8 cellular contexts compared by ENCODE assay signal in genomic region chr5:10250804-10251276, GRCh38. TPM values are rescaled to one million over a fixed set of nuclear protein-coding genes. Genes with fewer than 3 reads are reported as not detected.
A peak's percentile ranks its signal among the peaks of the same experiment; 100 is the strongest.
DNase-seq lines count a peak whose midpoint lies in the region; ATAC-seq, FAIRE-seq and TF ChIP-seq lines count a peak whose summit lies in the region.

No MANE protein-coding gene starts in this region.

- peak; percentile 61 for DNase-seq in NB4 (ENCODE audit: low read depth)
- DNase-seq in GM12878 (ENCODE audit: low read depth, low spot score): no peak
- DNase-seq in lower leg skin (ENCODE audit: low spot score in 2 of 2): no peak
- DNase-seq in upper lobe of left lung: no peak

- intact Hi-C loops in GM12878 (cut with micrococcal nuclease; ENCODE audit: unreplicated experiment) (loop anchor here (5.0 kb wide), 1 partner anchor 511 kb away; the partner anchor contains the start of gene DAP), lower leg skin (cut with DNase I; ENCODE audit: low total_unique reads) (no loop called here)

- TF ChIP-seq RAD21 in GM12878 (IDR thresholded peaks at IDR 0.05; ENCODE audit: insufficient read depth, low read depth, low read length): no peak

- H3K36me3 ChIP-seq in BLaER1 treated with 17β-estradiol and CSF1 and Interleukin-3, amounts not matched to agents 10 nM and 100 nM: peaks cover 33 to 52% (median 46%) of the 10 kb centered on the region in 11 experiments
- H3K36me3 ChIP-seq in GM12878 (ENCODE audit: control insufficient read depth in 2 of 2, insufficient read depth in 2 of 2, low read length in 1 of 2): peaks cover 3 to 18% of the 10 kb centered on the region in 2 experiments
- peaks cover under 1 to 15% (median 10%) of the 10 kb centered on the region in 4 donors for H3K36me3 ChIP-seq in upper lobe of left lung

- peak overlapping the region; percentile 89 to 98 (median 94) for H3K4me3 ChIP-seq in BLaER1 treated with 17β-estradiol and CSF1 and Interleukin-3, amounts not matched to agents 10 nM and 100 nM
- peak overlapping the region; percentile 98 for H3K4me3 ChIP-seq in NB4 (ENCODE audit: low read depth, low read length)
- H3K4me3 ChIP-seq in GM12878: peak overlapping the region; percentile 99
- H3K4me3 ChIP-seq in lower leg skin (ENCODE audit: low read depth, poor library complexity, severe bottlenecking): peak overlapping the region; percentile 79
- peak overlapping the region; percentile 88 to 100 (median 94) for H3K4me3 ChIP-seq in upper lobe of left lung

- no peak for TF ChIP-seq EP300 in GM12878 (IDR thresholded peaks at IDR 0.05; ENCODE audit: borderline replicate concordance in 1 of 2, control insufficient read depth in 1 of 2, low read depth in 2 of 2, low read length in 2 of 2)
- no peak for TF ChIP-seq EP300 in upper lobe of left lung (IDR thresholded peaks at IDR 0.05)

- peak overlapping the region; percentile 93 to 100 (median 99) for H3K27ac ChIP-seq in BLaER1 treated with 17β-estradiol and CSF1 and Interleukin-3, amounts not matched to agents 10 nM and 100 nM
- H3K27ac ChIP-seq in GM12878 (ENCODE audit: control insufficient read depth, insufficient read depth) (peak overlapping the region; percentile 97), upper lobe of left lung (peak overlapping the region; percentile 89 to 98 (median 91))

- under 1% methylated on average over 21 of the region's 21 CpGs for WGBS in GM12878 (ENCODE audit: insufficient coverage, insufficient replicate concordance, low lambda C conversion rate, missing lambda C conversion rate)
- 1% methylated on average over 21 of the region's 21 CpGs for WGBS in lower leg skin, 2 donors
- WGBS in upper lobe of left lung, 2 donors: 0 to 1% methylated on average over 21 of the region's 21 CpGs

- peak overlapping the region; percentile 92 to 100 (median 97) for H3K9ac ChIP-seq in BLaER1 treated with 17β-estradiol and CSF1 and Interleukin-3, amounts not matched to agents 10 nM and 100 nM
- H3K9ac ChIP-seq in GM12878 (ENCODE audit: control insufficient read depth, insufficient read depth, low read length): peak overlapping the region; percentile 85

- FAIRE-seq in GM12878 (lab: Jason Lieb, UNC): no peak

- BruUV-seq in GM12878 (replicated peaks; lab: Mats Ljungman, UMichigan): no TSS peak

- peaks cover 0 to 4% (median 0%) of the 10 kb centered on the region in 11 experiments; a peak in 3 of 22 replicates for H3K9me3 ChIP-seq in BLaER1 treated with 17β-estradiol and CSF1 and Interleukin-3, amounts not matched to agents 10 nM and 100 nM (replicated peaks in 1 of 11)
- H3K9me3 ChIP-seq in GM12878 (replicated peaks; ENCODE audit: control insufficient read depth, insufficient read depth, low read length) (no peaks in the 10 kb centered on the region), upper lobe of left lung (no peaks in the 10 kb centered on the region)

- in situ Hi-C loops in GM12878 (cut with MboI): no loop called here

- H3K27me3 ChIP-seq in BLaER1 treated with 17β-estradiol and CSF1 and Interleukin-3, amounts not matched to agents 10 nM and 100 nM: no peaks in the 10 kb centered on the region
- H3K27me3 ChIP-seq in GM12878 (replicated peaks in 1 of 2; ENCODE audit: control insufficient read depth in 2 of 2, insufficient read depth in 2 of 2, low read length in 1 of 2) (no peaks in the 10 kb centered on the region), upper lobe of left lung (no peaks in the 10 kb centered on the region)

- peak overlapping the region; percentile 99 for H2AFZ ChIP-seq in GM12878 (ENCODE audit: control insufficient read depth, low read depth, low read length)

- RAD21 ChIA-PET in GM12878 (lab: Charles Lee; ENCODE audit: unreplicated experiment): no interaction called here

- peaks cover 37 to 44% (median 39%) of the 10 kb centered on the region in 10 experiments for H3K4me1 ChIP-seq in BLaER1 treated with 17β-estradiol and CSF1 and Interleukin-3, amounts not matched to agents 10 nM and 100 nM
- H3K4me1 ChIP-seq in GM12878 (ENCODE audit: control insufficient read depth, insufficient read depth, low read length): peaks cover 7% of the 10 kb centered on the region; the same call in 1 of the 2 replicates
- H3K4me1 ChIP-seq in upper lobe of left lung: peaks cover 20 to 42% (median 26%) of the 10 kb centered on the region in 4 donors

- POLR2A ChIA-PET in GM12878 (lab: Charles Lee): interaction anchor here (0.6 to 1.5 kb wide), 4 partner anchors 14 to 104 kb away, joined by 3 to 7 read pairs (median 4); no protein-coding TSS in a partner anchor

- ATAC-seq in GM21423 (IDR thresholded peaks at IDR 0.05; ENCODE audit: unreplicated experiment) (peak; percentile 15), GM12878 (peak; percentile 40), upper lobe of left lung (ENCODE audit: low FRiP score in 2 of 2) (no peak), HG02884 (IDR thresholded peaks at IDR 0.05; ENCODE audit: unreplicated experiment) (no peak), GM21390 (IDR thresholded peaks at IDR 0.05; ENCODE audit: unreplicated experiment) (no peak)

- no peak for TF ChIP-seq POLR2A in NB4 (IDR thresholded peaks at IDR 0.05; ENCODE audit: extremely low read depth, insufficient read length)
- no peak for TF ChIP-seq POLR2A in GM12878 (IDR thresholded peaks at IDR 0.05; ENCODE audit: low read depth, low read length)
- no peak for TF ChIP-seq POLR2A in lower leg skin (IDR thresholded peaks at IDR 0.05)
- TF ChIP-seq POLR2A in upper lobe of left lung (IDR thresholded peaks at IDR 0.05): no peak

- SMC1A ChIA-PET in GM12878 (lab: Charles Lee; ENCODE audit: uncharacterized antibody, unreplicated experiment): interaction anchor here (0.9 to 1.9 kb wide), 4 partner anchors 12 to 107 kb away, joined by 3 to 5 read pairs (median 4); partner anchors contain the start of gene MARCHF6

- H4K20me1 ChIP-seq in BLaER1 treated with 17β-estradiol and CSF1 and Interleukin-3, amounts not matched to agents 10 nM and 100 nM: peaks cover 47 to 52% (median 49%) of the 10 kb centered on the region in 11 experiments
- peaks cover 6% of the 10 kb centered on the region for H4K20me1 ChIP-seq in GM12878 (ENCODE audit: control insufficient read depth, insufficient read depth)

- no peak for TF ChIP-seq CTCF in NB4 (IDR thresholded peaks at IDR 0.05; ENCODE audit: low read depth, low read length)
- TF ChIP-seq CTCF in GM12878 (IDR thresholded peaks at IDR 0.05 in 2 of 3, conservative IDR thresholded peaks at IDR 0.05 in 1 of 3; ENCODE audit: control insufficient read depth in 2 of 3, extremely low read depth in 1 of 3, insufficient read depth in 1 of 3, low read depth in 3 of 3, low read length in 3 of 3): no peak
- TF ChIP-seq CTCF in lower leg skin (IDR thresholded peaks at IDR 0.05): no peak
- TF ChIP-seq CTCF in upper lobe of left lung (IDR thresholded peaks at IDR 0.05): no peak

- peaks cover 79% of the 10 kb centered on the region for H3K79me2 ChIP-seq in GM12878 (ENCODE audit: control insufficient read depth, insufficient read depth, low read length)

- CTCF ChIA-PET in GM12878 (lab: Yijun Ruan, JAX): interaction anchor here (1.0 to 1.3 kb wide), 3 partner anchors 33 to 170 kb away, joined by 3 to 6 read pairs (median 5); no protein-coding TSS in a partner anchor

- H3K4me2 ChIP-seq in BLaER1 treated with 17β-estradiol and CSF1 and Interleukin-3, amounts not matched to agents 10 nM and 100 nM: peak overlapping the region; percentile 83 to 95 (median 93)
- peak overlapping the region; percentile 76 for H3K4me2 ChIP-seq in GM12878 (ENCODE audit: control insufficient read depth, insufficient read depth)

RNA-seq across cellular contexts. Expression of gene CCT5, which starts 0.8 kb away (rescaled TPM):
- 110 and 131 TPM in 2 replicates for total RNA-seq in GM12878 (2013; cell fraction: nucleolus; rRNA removed)
- 496 and 554 TPM in 2 replicates for total RNA-seq in GM12878 (2014; rRNA removed)
- 629 and 637 TPM in 2 replicates for total RNA-seq in GM12878 (2014; rRNA removed; fragmentation: Illumina TruSeq; extraction: Trizol)
- total RNA-seq in GM12878 (2021): 347 and 376 TPM in 2 replicates
- polyA plus RNA-seq in GM12878 (2011; ENCODE audit: low read depth): 120 TPM
- 518 and 520 TPM in 2 replicates for polyA plus RNA-seq in GM12878 (2011; rRNA removed)
- 366 and 397 TPM in 2 replicates for polyA plus RNA-seq in GM12878 (2011; cell fraction: cytosol; rRNA removed)
- 238 and 312 TPM in 2 replicates for polyA plus RNA-seq in GM12878 (2011; cell fraction: nucleus; rRNA removed)
- polyA plus RNA-seq in GM12878 (2012): 203 and 270 TPM in 2 replicates
- polyA plus RNA-seq in GM12878 (2014; fragmentation: Illumina TruSeq; extraction: Trizol): 568 and 654 TPM in 2 replicates
- polyA plus RNA-seq in GM12878 (2014; fragmentation: Nextera tagmentation; extraction: Ambion mirVana): 100 to 1,000 TPM; 435 to 606 TPM
- polyA plus RNA-seq in GM12878 (2014; rRNA removed): 431 and 454 TPM in 2 replicates
- polyA plus RNA-seq in GM12878 (2016; fragmentation: Nextera tagmentation; extraction: Ambion mirVana): 100 to 1,000 TPM; 633 to 634 TPM
- polyA minus RNA-seq in GM12878 (2011; rRNA and poly(A)+ RNA removed): 561 and 738 TPM in 2 replicates
- polyA minus RNA-seq in GM12878 (2011; cell fraction: cytosol; rRNA and poly(A)+ RNA removed): 181 and 233 TPM in 2 replicates
- 68.4 and 134 TPM in 2 replicates for polyA minus RNA-seq in GM12878 (2011; cell fraction: nucleus; rRNA and poly(A)+ RNA removed)
- total RNA-seq in lower leg skin: 100 to 1,000 TPM in 3 of 4 donors, 10 to 100 TPM in 1; 69.1 to 150 (median 125) TPM
- total RNA-seq in upper lobe of left lung: 100 to 1,000 TPM in 4 of 6 donors, 10 to 100 TPM in 2; 33.5 to 191 (median 103) TPM

RNA-seq across cellular contexts. Expression of gene ATPSCKMT, which starts 1.2 kb away (rescaled TPM):
- 78.1 and 85.8 TPM in 2 replicates for total RNA-seq in GM12878 (2013; cell fraction: nucleolus; rRNA removed)
- total RNA-seq in GM12878 (2014; rRNA removed) (19.3 and 22.3 TPM in 2 replicates), GM12878 (2014; rRNA removed; fragmentation: Illumina TruSeq; extraction: Trizol) (23.1 and 25.0 TPM in 2 replicates), GM12878 (2021) (19.1 and 21.9 TPM in 2 replicates), lower leg skin (10 to 100 TPM in 2 of 4 donors, 1 to 10 TPM in 2; 5.0 to 14.3 (median 8.7) TPM), upper lobe of left lung (10 to 100 TPM in 5 of 6 donors, 1 to 10 TPM in 1; 8.7 to 27.2 (median 14.0) TPM)
- polyA plus RNA-seq in GM12878 (2011; ENCODE audit: low read depth): 12.2 TPM
- polyA plus RNA-seq in GM12878 (2011; rRNA removed) (26.3 and 34.7 TPM in 2 replicates), GM12878 (2014; fragmentation: Illumina TruSeq; extraction: Trizol) (24.0 and 27.8 TPM in 2 replicates), GM12878 (2014; fragmentation: Nextera tagmentation; extraction: Ambion mirVana) (10 to 100 TPM; 24.1 to 32.4 TPM), GM12878 (2014; rRNA removed) (20.3 and 21.2 TPM in 2 replicates), GM12878 (2016; fragmentation: Nextera tagmentation; extraction: Ambion mirVana) (10 to 100 TPM; 26.3 to 29.7 TPM)
- polyA plus RNA-seq in GM12878 (2011; cell fraction: cytosol; rRNA removed): 13.5 and 25.3 TPM in 2 replicates
- polyA plus RNA-seq in GM12878 (2011; cell fraction: nucleus; rRNA removed): 20.9 and 24.0 TPM in 2 replicates
- polyA plus RNA-seq in GM12878 (2012): 8.9 and 9.6 TPM in 2 replicates
- polyA minus RNA-seq in GM12878 (2011; rRNA and poly(A)+ RNA removed): 23.6 and 23.7 TPM in 2 replicates
- polyA minus RNA-seq in GM12878 (2011; cell fraction: cytosol; rRNA and poly(A)+ RNA removed): 6.8 and 8.2 TPM in 2 replicates
- polyA minus RNA-seq in GM12878 (2011; cell fraction: nucleus; rRNA and poly(A)+ RNA removed): 15.7 and 31.0 TPM in 2 replicates

RNA-seq across cellular contexts. Expression of gene CMBL, which starts 56.9 kb away (rescaled TPM):
- 1.0 TPM in 1 of 2 replicates, not detected in the other for total RNA-seq in GM12878 (2013; cell fraction: nucleolus; rRNA removed)
- 1.8 and 2.0 TPM in 2 replicates for total RNA-seq in GM12878 (2014; rRNA removed)
- 4.2 and 4.7 TPM in 2 replicates for total RNA-seq in GM12878 (2014; rRNA removed; fragmentation: Illumina TruSeq; extraction: Trizol)
- 8.0 TPM in 2 replicates for total RNA-seq in GM12878 (2021)
- polyA plus RNA-seq in GM12878 (2011; ENCODE audit: low read depth): 3.8 TPM
- 3.4 and 5.0 TPM in 2 replicates for polyA plus RNA-seq in GM12878 (2011; rRNA removed)
- polyA plus RNA-seq in GM12878 (2011; cell fraction: cytosol; rRNA removed): 6.4 and 8.6 TPM in 2 replicates
- polyA plus RNA-seq in GM12878 (2011; cell fraction: nucleus; rRNA removed): 1.0 and 1.8 TPM in 2 replicates
- polyA plus RNA-seq in GM12878 (2012): 7.7 and 10.0 TPM in 2 replicates
- polyA plus RNA-seq in GM12878 (2014; fragmentation: Illumina TruSeq; extraction: Trizol): 9.2 and 13.6 TPM in 2 replicates
- 1 to 10 TPM; 4.9 to 7.0 TPM for polyA plus RNA-seq in GM12878 (2014; fragmentation: Nextera tagmentation; extraction: Ambion mirVana)
- polyA plus RNA-seq in GM12878 (2014; rRNA removed): 9.0 and 10.5 TPM in 2 replicates
- polyA plus RNA-seq in GM12878 (2016; fragmentation: Nextera tagmentation; extraction: Ambion mirVana): 10 to 100 TPM; 13.6 to 15.6 TPM
- 3.1 and 4.4 TPM in 2 replicates for polyA minus RNA-seq in GM12878 (2011; rRNA and poly(A)+ RNA removed)
- polyA minus RNA-seq in GM12878 (2011; cell fraction: cytosol; rRNA and poly(A)+ RNA removed): 3.3 and 5.4 TPM in 2 replicates
- 0.97 and 2.9 TPM in 2 replicates for polyA minus RNA-seq in GM12878 (2011; cell fraction: nucleus; rRNA and poly(A)+ RNA removed)
- total RNA-seq in lower leg skin: 1 to 10 TPM; 1.8 to 3.2 (median 2.4) TPM
- 10 to 100 TPM in 2 of 6 donors, 1 to 10 TPM in 4; 8.0 to 19.1 (median 8.4) TPM for total RNA-seq in upper lobe of left lung

Comparison
In these comparisons a context has a peak if more than half of its experiments do, and no peak if none do; other contexts are left out.
1. ATAC-seq: peak in GM21423 (single experiment) and GM12878 (single experiment); none in upper lobe of left lung (0 of 2), HG02884 (single experiment) and GM21390 (single experiment).
2. Peak in every context shown above with its lines, with median percentiles within 50 percentile points of each other: H3K27ac ChIP-seq and H3K4me3 ChIP-seq.